27 cellular contexts compared by ENCODE assay signal in genomic region chr4:167854881-167855280, GRCh38.
"Had no signal": no experiment of that assay in that cellular context is flagged by ENCODE, and none has a peak within 500 bp of the region (broad histone marks: within the 10 kb centered on the region; RNA-seq: fewer than 3 reads in every experiment).

No MANE protein-coding gene starts in this region.

- H3K27ac ChIP-seq: ascending aorta, brain microvascular endothelial cell, coronary artery, dorsolateral prefrontal cortex, foreskin keratinocyte, gastrocnemius medialis, heart left ventricle had no signal

- H3K4me1 ChIP-seq: ascending aorta, foreskin keratinocyte, gastrocnemius medialis, heart left ventricle had no signal

- H3K27me3 ChIP-seq: ascending aorta, brain microvascular endothelial cell, foreskin keratinocyte, gastrocnemius medialis, heart left ventricle had no signal

- ATAC-seq: activated CD4-positive, alpha-beta T cell treated with anti-CD3 and anti-CD28 coated beads for 36 hours; activated CD8-positive, alpha-beta memory T cell treated with anti-CD3 and anti-CD28 coated beads, Interleukin-2, amount 10 ng/mL, durations not matched to agents 7 days and 5 days; activated CD8-positive, alpha-beta T cell treated with anti-CD3 and anti-CD28 coated beads, Interleukin-2, amount 10 ng/mL, durations not matched to agents 7 days and 5 days; activated naive CD4-positive, alpha-beta T cell treated with anti-CD3 and anti-CD28 coated beads, Interleukin-2, amount 50 U/mL, for 72 hours; esophagus mucosa; foreskin keratinocyte; gastrocnemius medialis; heart left ventricle had no signal

- H3K4me3 ChIP-seq: ascending aorta, coronary artery, dorsolateral prefrontal cortex, gastrocnemius medialis, heart left ventricle had no signal

- H3K36me3 ChIP-seq: ascending aorta, brain microvascular endothelial cell, gastrocnemius medialis, heart left ventricle had no signal

- H3K9me3 ChIP-seq: ascending aorta, gastrocnemius medialis had no signal

- DNase-seq: activated CD4-positive, alpha-beta memory T cell treated with anti-CD3 and anti-CD28 coated beads for 36 hours; activated CD4-positive, alpha-beta T cell treated with anti-CD3 and anti-CD28 coated beads for 36 hours; activated CD4-positive, alpha-beta T cell treated with anti-CD3 and anti-CD28 coated beads, Interleukin-2, amount 10 ng/mL, durations not matched to agents 24 days and 14 days; activated CD4-positive, CD25-positive, alpha-beta regulatory T cell; activated CD4-positive, CD25-positive, alpha-beta regulatory T cell treated with anti-CD3 and anti-CD28 coated beads, Interleukin-2, amount 50 U/mL, for 72 hours; activated CD8-positive, alpha-beta memory T cell treated with anti-CD3 and anti-CD28 coated beads, Interleukin-2, amount 10 ng/mL, durations not matched to agents 7 days and 5 days; activated CD8-positive, alpha-beta memory T cell treated with anti-CD3 and anti-CD28 coated beads, Interleukin-2, amount 50 U/mL, for 4 hours; activated CD8-positive, alpha-beta T cell treated with anti-CD3 and anti-CD28 coated beads, Interleukin-2, amount 10 ng/mL, durations not matched to agents 7 days and 5 days; activated gamma-delta T cell; activated naive CD4-positive, alpha-beta T cell; activated naive CD4-positive, alpha-beta T cell treated with anti-CD3 and anti-CD28 coated beads, Interleukin-2, amount 10 ng/mL, durations not matched to agents 7 days and 5 days; activated naive CD8-positive, alpha-beta T cell treated with anti-CD3 and anti-CD28 coated beads, Interleukin-2, amount 10 ng/mL, durations not matched to agents 7 days and 5 days; activated T-cell treated with anti-CD3 and anti-CD28 coated beads, Interleukin-2, amount 50 U/mL, for 1 hour; activated T-cell treated with anti-CD3 and anti-CD28 coated beads, Interleukin-2, amount 50 U/mL, for 48 hours; brain microvascular endothelial cell; dorsolateral prefrontal cortex; effector memory CD4-positive, alpha-beta T cell; endodermal cell; foreskin keratinocyte; gastrocnemius medialis; glutamatergic neuron; heart left ventricle; T-helper 2 cell had no signal
